In genomic region chrX:130120746-130121504, GRCh38 we compare ENCODE assay signal across 8 cellular contexts. TPM values are rescaled to one million over a fixed set of nuclear protein-coding genes. Genes with fewer than 3 reads are reported as not detected.
DNase-seq lines count a peak whose midpoint lies in the region; ATAC-seq, FAIRE-seq and TF ChIP-seq lines count a peak whose summit lies in the region.

No MANE protein-coding gene starts in this region.

- no peak for TF ChIP-seq EP300 in sigmoid colon (IDR thresholded peaks at IDR 0.05)

- H3K4me1 Mint-ChIP-seq in T-helper 1 cell treated with Interleukin-12 subunit alpha and Interleukin-12 subunit beta and Interleukin-4 antibody, amounts not matched to agents 30 μg/mL and 1 μg/mL, for 36 hours (ENCODE audit: low read depth) = peaks cover 17% of the 10 kb centered on the region

- DNase-seq in CD1c-positive myeloid dendritic cell (ENCODE audit: extremely low spot score) (peak; percentile 74), HTR-8/SVneo (ENCODE audit: insufficient read length, low spot score) (peak; percentile 44), astrocyte of the cerebellum (ENCODE audit: low read depth) (no peak), hypothalamus (lab: John Stamatoyannopoulos, UW) (peak in 48 of 51 donors; percentile 1 to 74 (median 33)), sigmoid colon (peak; percentile 89), NCI-H446 treated with DMSO at 0.1 percent for 48 hours (lab: John Stamatoyannopoulos, UW) (no peak)

- no peaks in the 10 kb centered on the region for H3K27me3 ChIP-seq in sigmoid colon

- peak overlapping the region; percentile 55 for H3K27ac Mint-ChIP-seq in T-helper 1 cell treated with Interleukin-12 subunit alpha and Interleukin-12 subunit beta and Interleukin-4 antibody, amounts not matched to agents 30 μg/mL and 1 μg/mL, for 36 hours

- TF ChIP-seq CTCF in astrocyte of the cerebellum (IDR thresholded peaks at IDR 0.05; ENCODE audit: low read depth, low read length, missing control alignments) (peak; percentile 60), sigmoid colon (IDR thresholded peaks at IDR 0.05) (peak; percentile 57 to 66 (median 62))

- H3K9me3 Mint-ChIP-seq in T-helper 1 cell treated with Interleukin-12 subunit alpha and Interleukin-12 subunit beta and Interleukin-4 antibody, amounts not matched to agents 30 μg/mL and 1 μg/mL, for 36 hours = no peaks in the 10 kb centered on the region

- H3K36me3 ChIP-seq in sigmoid colon = no peaks in the 10 kb centered on the region

- intact Hi-C loops in sigmoid colon (cut with DNase I) = loop anchor here (2.0 to 5.0 kb wide), 2 partner anchors 40 to 41 kb away; no protein-coding TSS in a partner anchor

- ATAC-seq in GM19463 (IDR thresholded peaks at IDR 0.05; ENCODE audit: unreplicated experiment) = peak; percentile 61

- H3K27me3 Mint-ChIP-seq in T-helper 1 cell treated with Interleukin-12 subunit alpha and Interleukin-12 subunit beta and Interleukin-4 antibody, amounts not matched to agents 30 μg/mL and 1 μg/mL, for 36 hours (ENCODE audit: low read depth) = no peaks in the 10 kb centered on the region

- peaks cover 3% of the 10 kb centered on the region for H3K36me3 Mint-ChIP-seq in T-helper 1 cell treated with Interleukin-12 subunit alpha and Interleukin-12 subunit beta and Interleukin-4 antibody, amounts not matched to agents 30 μg/mL and 1 μg/mL, for 36 hours (ENCODE audit: low read depth)

- no peak for TF ChIP-seq POLR2A in sigmoid colon (IDR thresholded peaks at IDR 0.05)

- H3K27ac ChIP-seq in sigmoid colon = peak overlapping the region; percentile 65 to 81 (median 74)

- in situ Hi-C loops in astrocyte of the cerebellum (cut with HindIII; ENCODE audit: low sequenced_read_pairs) = no loop called here

- peaks cover 0 to 48% (median 25%) of the 10 kb centered on the region in 4 donors for H3K4me1 ChIP-seq in sigmoid colon

- FAIRE-seq in HTR-8/SVneo (lab: Jason Lieb, UNC) = no peak

- 1 to 4% methylated on average over 58 of the region's 58 CpGs for WGBS in sigmoid colon, 2 donors

- H3K4me3 ChIP-seq in astrocyte of the cerebellum (ENCODE audit: low read depth, low read length) (peak overlapping the region; percentile 33), sigmoid colon (peak overlapping the region; percentile 16 to 46 (median 38))

- H3K4me3 Mint-ChIP-seq in T-helper 1 cell treated with Interleukin-12 subunit alpha and Interleukin-12 subunit beta and Interleukin-4 antibody, amounts not matched to agents 30 μg/mL and 1 μg/mL, for 36 hours = peak overlapping the region; percentile 60

- no peaks in the 10 kb centered on the region for H3K9me3 ChIP-seq in sigmoid colon

RNA-seq across cellular contexts. Expression of gene ELF4, which starts 10.6 kb away (rescaled TPM):
- total RNA-seq in sigmoid colon = 1 to 10 TPM; 4.6 to 7.8 (median 5.2) TPM
- 10 to 100 TPM; 19.2 to 25.9 (median 22.2) TPM for polyA plus RNA-seq in sigmoid colon

RNA-seq across cellular contexts. Expression of gene AIFM1, which starts 44.7 kb away (rescaled TPM):
- total RNA-seq in sigmoid colon = 10 to 100 TPM in 3 of 4 donors, 1 to 10 TPM in 1; 9.7 to 19.8 (median 14.2) TPM
- 10 to 100 TPM; 27.0 to 55.9 (median 47.4) TPM for polyA plus RNA-seq in sigmoid colon

RNA-seq across cellular contexts. Expression of gene RAB33A, which starts 50.8 kb away (rescaled TPM):
- 1 to 10 TPM in 2 of 4 donors, not detected in 2; 1.2 to 1.3 TPM for total RNA-seq in sigmoid colon
- 1 to 10 TPM in 2 of 3 donors, not detected in 1; 1.2 to 3.8 TPM for polyA plus RNA-seq in sigmoid colon

Comparison
In these comparisons a context has a peak if more than half of its experiments do, and no peak if none do; other contexts are left out.
1. DNase-seq: peak in CD1c-positive myeloid dendritic cell (single experiment), HTR-8/SVneo (single experiment), hypothalamus (48 of 51) and sigmoid colon (single experiment); none in astrocyte of the cerebellum (single experiment) and NCI-H446 treated with DMSO at 0.1 percent for 48 hours (single experiment).